8 cellular contexts compared by ENCODE assay signal in the genomic region with DNA sequence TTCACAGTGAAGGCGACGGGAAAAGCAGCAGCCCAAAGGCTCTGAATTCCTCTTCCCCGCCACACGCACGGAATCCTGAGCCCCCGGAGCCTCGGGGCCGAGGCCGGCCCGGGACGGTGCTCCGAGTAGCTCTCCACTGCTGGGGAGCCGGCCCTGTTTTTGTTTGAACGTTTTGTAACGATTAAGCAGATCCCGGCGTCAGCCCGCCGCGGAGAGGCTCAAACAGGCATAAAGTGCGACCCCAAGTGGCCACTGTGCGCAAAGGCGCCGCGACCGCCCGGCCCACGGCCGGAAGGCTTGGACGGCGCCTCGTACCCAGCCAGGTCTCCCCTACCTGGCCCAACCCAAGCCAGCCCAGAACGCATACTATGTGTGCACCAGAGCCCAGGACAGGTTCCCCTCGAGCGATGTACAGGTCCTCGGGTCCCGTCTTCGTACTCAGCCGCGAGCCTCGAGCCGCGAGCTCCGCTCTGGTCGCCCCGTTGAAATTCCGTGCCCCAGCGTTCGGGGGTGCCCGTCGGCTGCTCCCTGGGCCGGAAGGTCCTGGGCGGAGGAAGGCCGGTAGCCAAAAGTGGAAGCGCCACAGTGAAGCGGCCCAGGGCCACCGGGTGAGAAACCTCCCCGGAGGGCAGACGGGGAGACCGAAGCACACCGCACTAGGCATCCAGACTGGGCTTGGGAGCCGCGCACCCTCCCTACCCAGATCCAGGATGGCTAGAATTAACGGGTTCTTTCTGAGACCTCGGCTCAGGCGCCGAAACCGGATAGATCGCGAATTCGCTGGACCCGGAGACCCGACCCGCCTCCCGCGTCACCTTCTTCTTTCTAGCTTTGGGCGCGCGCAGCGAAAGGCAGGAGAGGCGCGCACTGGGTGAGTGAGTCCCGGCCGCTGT. TPM values are rescaled to one million over a fixed set of nuclear protein-coding genes. Genes with fewer than 3 reads are reported as not detected.
A peak's percentile ranks its signal among the peaks of the same experiment; 100 is the strongest.
DNase-seq lines count a peak whose midpoint lies in the region; ATAC-seq and TF ChIP-seq lines count a peak whose summit lies in the region.

No MANE protein-coding gene starts in this region.

- TF ChIP-seq POLR2A in adrenal gland (IDR thresholded peaks at IDR 0.05) (peak in 1 of 2 donors; percentile 26), heart left ventricle (IDR thresholded peaks at IDR 0.05) (no peak), uterus (IDR thresholded peaks at IDR 0.05) (peak in 1 of 2 donors; percentile 18)

- WGBS in adrenal gland, 4 donors: 3 to 6% (median 3%) methylated on average over 21 to 84 of the region's 84 CpGs
- 2% methylated on average over 22 to 84 of the region's 84 CpGs for WGBS in heart left ventricle, 4 donors

- peak; percentile 77 to 93 (median 92) for TF ChIP-seq CTCF in adrenal gland (IDR thresholded peaks at IDR 0.05)
- TF ChIP-seq CTCF in heart left ventricle (IDR thresholded peaks at IDR 0.05): peak; percentile 90 to 97 (median 96)
- peak; percentile 97 for TF ChIP-seq CTCF in parathyroid adenoma (IDR thresholded peaks at IDR 0.05)
- TF ChIP-seq CTCF in uterus (IDR thresholded peaks at IDR 0.05): peak; percentile 89 to 96 (median 91)

- H3K4me1 ChIP-seq in Karpas-422 (ENCODE audit: low read length) (no peaks in the 10 kb centered on the region), adrenal gland (replicated peaks in 1 of 2) (peaks cover 7 to 14% of the 10 kb centered on the region in 2 donors), heart left ventricle (peaks cover 0 to 53% (median 20%) of the 10 kb centered on the region in 12 donors), parathyroid adenoma (peaks cover 25% of the 10 kb centered on the region), uterus (no peaks in the 10 kb centered on the region)

- no peak overlapping the region for H2AFZ ChIP-seq in Karpas-422 (ENCODE audit: low read length)
- peak overlapping the region; percentile 51 for H2AFZ ChIP-seq in parathyroid adenoma

- peak; percentile 64 for ATAC-seq in GM21360 (IDR thresholded peaks at IDR 0.05; ENCODE audit: unreplicated experiment)
- peak; percentile 90 for ATAC-seq in SK-N-SH treated with all-trans-retinoic acid at 6 μM for 48 hours
- peak; percentile 59 to 78 (median 65) for ATAC-seq in heart left ventricle

- no peak overlapping the region for H3K9ac ChIP-seq in Karpas-422 (ENCODE audit: low read length)
- H3K9ac ChIP-seq in parathyroid adenoma: peak overlapping the region; percentile 96

- H4K20me1 ChIP-seq in Karpas-422 (ENCODE audit: insufficient read depth, low read depth, low read length): no peaks in the 10 kb centered on the region

- H3K27ac ChIP-seq in Karpas-422 (ENCODE audit: low read length) (no peak overlapping the region), adrenal gland (peak overlapping the region; percentile 93 to 99 (median 98)), heart left ventricle (peak overlapping the region; percentile 92 to 99 (median 98)), parathyroid adenoma (peak overlapping the region; percentile 98), uterus (peak overlapping the region; percentile 89 to 93)

- H3K36me3 ChIP-seq in Karpas-422 (ENCODE audit: insufficient read depth, low read length) (no peaks in the 10 kb centered on the region), adrenal gland (replicated peaks in 1 of 2) (no peaks in the 10 kb centered on the region), heart left ventricle (peaks cover 0 to 9% (median 0%) of the 10 kb centered on the region in 9 donors), parathyroid adenoma (ENCODE audit: control insufficient read depth, insufficient read depth, low read length) (peaks cover 26% of the 10 kb centered on the region), uterus (no peaks in the 10 kb centered on the region)

- intact Hi-C loops in adrenal gland (cut with DNase I) (loop anchor here (5.0 to 10.0 kb wide), 5 partner anchors 125 to 815 kb away; no protein-coding TSS in a partner anchor), heart left ventricle (cut with DNase I) (loop anchor here (1.0 to 10.0 kb wide), 16 partner anchors 373 to 1425 kb away; no protein-coding TSS in a partner anchor), uterus (cut with DNase I; ENCODE audit: low total_unique reads) (no loop called here)

- H3K4me3 ChIP-seq in Karpas-422 (ENCODE audit: low read length) (no peak overlapping the region), adrenal gland (peak overlapping the region in 3 of 4 donors; percentile 36 to 65 (median 37)), heart left ventricle (peak overlapping the region; percentile 36 to 86 (median 70)), parathyroid adenoma (ENCODE audit: low read depth, low read length) (peak overlapping the region; percentile 95), uterus (peak overlapping the region; percentile 53 to 56)

- H3K4me2 ChIP-seq in Karpas-422 (ENCODE audit: low read depth, low read length, poor library complexity, severe bottlenecking) (no peak overlapping the region), parathyroid adenoma (ENCODE audit: low read length) (peak overlapping the region; percentile 96)

- H3K27me3 ChIP-seq in Karpas-422 (ENCODE audit: low read length): no peaks in the 10 kb centered on the region
- H3K27me3 ChIP-seq in adrenal gland: peaks cover 27% of the 10 kb centered on the region
- peaks cover 29 to 69% (median 51%) of the 10 kb centered on the region in 9 donors for H3K27me3 ChIP-seq in heart left ventricle
- no peaks in the 10 kb centered on the region for H3K27me3 ChIP-seq in parathyroid adenoma (ENCODE audit: control insufficient read depth, insufficient read depth, low read length)
- H3K27me3 ChIP-seq in uterus: peaks cover 9 to 18% of the 10 kb centered on the region in 2 donors

- H3K9me3 ChIP-seq in Karpas-422 (ENCODE audit: low read length): no peaks in the 10 kb centered on the region
- H3K9me3 ChIP-seq in adrenal gland (replicated peaks in 1 of 3): no peaks in the 10 kb centered on the region
- no peaks in the 10 kb centered on the region for H3K9me3 ChIP-seq in heart left ventricle
- no peaks in the 10 kb centered on the region for H3K9me3 ChIP-seq in parathyroid adenoma (ENCODE audit: control insufficient read depth, low read length)
- no peaks in the 10 kb centered on the region for H3K9me3 ChIP-seq in uterus

- H3K79me2 ChIP-seq in Karpas-422 (ENCODE audit: low read length) (no peaks in the 10 kb centered on the region), parathyroid adenoma (peaks cover 36% of the 10 kb centered on the region)

- DNase-seq in CMK (ENCODE audit: low read depth) (peak; percentile 25), Karpas-422 (peak; percentile 80), adrenal gland (peak; percentile 90 to 97 (median 94)), heart left ventricle (peak; percentile 89 to 95 (median 91)), uterus (peak; percentile 88)

- H3K9me2 ChIP-seq in Karpas-422 (replicated peaks; ENCODE audit: insufficient read depth, low read length): no peaks in the 10 kb centered on the region

TF ChIP-seq in SK-N-SH treated with all-trans-retinoic acid at 6 μM for 48 hours, 23 proteins besides CTCF, POLR2A, EP300 and RAD21:
- TF ChIP-seq TOX (CRISPR knock-in tag; IDR thresholded peaks at IDR 0.05; ENCODE audit: borderline replicate concordance): no peak
- TF ChIP-seq, protein P1, sequence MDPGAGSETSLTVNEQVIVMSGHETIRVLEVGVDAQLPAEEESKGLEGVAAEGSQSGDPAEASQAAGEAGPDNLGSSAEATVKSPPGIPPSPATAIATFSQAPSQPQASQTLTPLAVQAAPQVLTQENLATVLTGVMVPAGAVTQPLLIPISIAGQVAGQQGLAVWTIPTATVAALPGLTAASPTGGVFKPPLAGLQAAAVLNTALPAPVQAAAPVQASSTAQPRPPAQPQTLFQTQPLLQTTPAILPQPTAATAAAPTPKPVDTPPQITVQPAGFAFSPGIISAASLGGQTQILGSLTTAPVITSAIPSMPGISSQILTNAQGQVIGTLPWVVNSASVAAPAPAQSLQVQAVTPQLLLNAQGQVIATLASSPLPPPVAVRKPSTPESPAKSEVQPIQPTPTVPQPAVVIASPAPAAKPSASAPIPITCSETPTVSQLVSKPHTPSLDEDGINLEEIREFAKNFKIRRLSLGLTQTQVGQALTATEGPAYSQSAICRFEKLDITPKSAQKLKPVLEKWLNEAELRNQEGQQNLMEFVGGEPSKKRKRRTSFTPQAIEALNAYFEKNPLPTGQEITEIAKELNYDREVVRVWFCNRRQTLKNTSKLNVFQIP (CRISPR knock-in tag; IDR thresholded peaks at IDR 0.05; ENCODE audit: borderline replicate concordance, low read depth): no peak

RNA-seq across cellular contexts. Expression of a gene that starts 1.2 kb away (rescaled TPM):
- total RNA-seq in Karpas-422 (2014; rRNA removed; shearing (Covaris generic); ENCODE audit: low replicate concordance): not detected in 2 replicates
- total RNA-seq in adrenal gland (10 to 100 TPM; 33.9 to 79.0 (median 47.5) TPM), heart left ventricle (10 to 100 TPM in 5 of 9 donors, 1 to 10 TPM in 4; 5.3 to 62.1 (median 12.1) TPM), uterus (10 to 100 TPM; 10.0 to 38.2 (median 19.0) TPM)
- polyA plus RNA-seq in adrenal gland (10 to 100 TPM in 2 of 3 donors, 1 to 10 TPM in 1; 7.5 to 16.3 (median 12.4) TPM), heart left ventricle (1 to 10 TPM; 2.0 to 5.7 TPM)

Comparison
In these comparisons a context has a peak if more than half of its experiments do, and no peak if none do; other contexts are left out.
1. DNase-seq: peak in every context shown above with its lines; median percentile 94 in adrenal gland; 91 in heart left ventricle; 88 in uterus; 80 in Karpas-422; 25 in CMK.